1 cellular context compared by ENCODE assay signal in genomic region chr2:29059612-29060011, GRCh38.
TF ChIP-seq lines count a peak whose summit lies in the region.

No MANE protein-coding gene starts in this region.

TF ChIP-seq in neural cell, 6 proteins besides CTCF, POLR2A, EP300 and RAD21 (continued from another document):
- no peak for TF ChIP-seq EZH2 (IDR thresholded peaks at IDR 0.05; ENCODE audit: borderline replicate concordance, insufficient read depth, low read length, poor library complexity, severe bottlenecking)
